Comparison of ENCODE assay signal across 8 cellular contexts in the genomic region with DNA sequence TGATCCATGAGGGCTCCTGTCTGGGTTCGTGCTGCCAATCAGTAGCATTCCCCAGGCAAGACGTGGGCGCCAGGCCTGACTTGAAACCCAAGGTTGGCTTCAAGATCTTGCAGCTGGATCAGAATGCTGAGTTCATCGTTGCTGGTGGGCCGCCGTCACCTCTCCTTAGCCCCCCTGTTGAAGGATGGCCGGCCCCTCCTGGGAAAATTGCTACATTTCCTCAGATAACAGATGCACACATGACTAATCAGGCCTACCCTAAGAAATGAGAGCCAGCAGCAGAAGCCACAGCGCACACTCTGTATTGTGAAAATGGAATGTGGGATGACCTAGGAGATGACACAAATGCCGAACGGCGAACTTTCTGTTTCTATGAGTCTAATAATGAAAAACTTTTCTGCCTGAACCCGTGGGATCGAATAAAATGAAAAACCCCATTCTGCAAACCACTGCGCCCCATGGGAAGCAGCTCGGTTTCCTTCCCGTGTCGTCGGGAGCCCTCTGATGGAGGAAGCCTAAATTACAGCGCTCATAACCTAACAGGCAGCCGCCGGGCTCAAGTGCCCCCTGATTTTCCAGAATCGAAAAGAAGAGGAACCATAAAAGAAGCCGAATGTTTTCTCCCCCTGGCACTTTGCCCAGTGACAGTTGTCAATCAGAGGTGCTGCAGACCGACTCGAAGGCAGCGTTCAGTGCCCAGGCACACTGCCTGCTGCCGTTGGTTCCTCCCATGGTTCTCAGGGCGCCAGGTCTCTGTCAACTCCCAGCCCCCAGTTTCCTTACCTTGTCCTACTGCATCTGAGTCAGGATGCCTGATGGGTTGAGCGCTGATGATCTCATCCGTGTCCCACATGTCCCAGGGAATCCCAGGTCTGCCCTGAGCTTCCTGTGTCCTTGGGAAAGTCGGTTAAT. TPM values are rescaled to one million over a fixed set of nuclear protein-coding genes. Genes with fewer than 3 reads are reported as not detected.
DNase-seq lines count a peak whose midpoint lies in the region; ATAC-seq lines count a peak whose summit lies in the region.

No MANE protein-coding gene starts in this region.

- H3K27ac Mint-ChIP-seq in activated naive CD8-positive, alpha-beta T cell: peak overlapping the region; percentile 22

- peak; percentile 83 for ATAC-seq in aorta (ENCODE audit: low FRiP score)

- peaks cover 20% of the 10 kb centered on the region for H3K4me1 Mint-ChIP-seq in activated naive CD8-positive, alpha-beta T cell (ENCODE audit: low read depth)

- no peaks in the 10 kb centered on the region for H3K36me3 ChIP-seq in aorta (ENCODE audit: control insufficient read depth in 1 of 2, insufficient read depth in 2 of 2, low read length in 1 of 2)

- H3K27me3 ChIP-seq in aorta (ENCODE audit: control insufficient read depth in 1 of 2, insufficient read depth in 2 of 2, low read length in 1 of 2): no peaks in the 10 kb centered on the region

- intact Hi-C loops in cardiac septum (cut with DNase I) (loop anchor here (1.0 to 10.0 kb wide), 4 partner anchors 46 to 282 kb away; no protein-coding TSS in a partner anchor), aorta (cut with DNase I) (loop anchor here (2.0 to 5.0 kb wide), 3 partner anchors 54 to 86 kb away; no protein-coding TSS in a partner anchor)

- DNase-seq in NCI-H1436 (lab: John Stamatoyannopoulos, UW) (peak; percentile 64), NCI-H1436 treated with DMSO at 0.1 percent for 48 hours (lab: John Stamatoyannopoulos, UW) (no peak), HuH-7 (ENCODE audit: low spot score) (peak; percentile 59), SK-N-DZ (ENCODE audit: low spot score) (peak; percentile 23), cardiac septum (ENCODE audit: low spot score) (peak; percentile 87), retina (peak; percentile 79), aorta (peak; percentile 82 to 88)

- H3K36me3 Mint-ChIP-seq in activated naive CD8-positive, alpha-beta T cell: no peaks in the 10 kb centered on the region

- 30 to 31% methylated on average over 31 of the region's 31 CpGs for WGBS in aorta, 2 donors

- H3K27ac ChIP-seq in aorta (ENCODE audit: low read depth in 1 of 2, low read length in 2 of 2): no peak overlapping the region

- H3K4me3 Mint-ChIP-seq in activated naive CD8-positive, alpha-beta T cell: no peak overlapping the region

- peaks cover 25% of the 10 kb centered on the region for H3K27me3 Mint-ChIP-seq in activated naive CD8-positive, alpha-beta T cell

- H3K9me3 Mint-ChIP-seq in activated naive CD8-positive, alpha-beta T cell (ENCODE audit: low read depth): no peaks in the 10 kb centered on the region

- no peaks in the 10 kb centered on the region for H3K4me1 ChIP-seq in aorta (ENCODE audit: control insufficient read depth in 1 of 2, insufficient read depth in 2 of 2, low read length in 2 of 2)

- H3K4me3 ChIP-seq in aorta (ENCODE audit: low read length in 2 of 2): no peak overlapping the region

- H3K9me3 ChIP-seq in aorta (ENCODE audit: control insufficient read depth, low read length): no peaks in the 10 kb centered on the region

RNA-seq across cellular contexts. Expression of a gene that starts 38.2 kb away (rescaled TPM):
- polyA plus RNA-seq in SK-N-DZ (2014; cell fraction: cytosol; rRNA removed): 1.6 and 1.9 TPM in 2 replicates
- 1.6 and 2.0 TPM in 2 replicates for polyA plus RNA-seq in SK-N-DZ (2014; cell fraction: nucleus; rRNA removed)
- total RNA-seq in cardiac septum: 28.9 TPM
- total RNA-seq in aorta: 10 to 100 TPM; 62.6 to 65.4 TPM
- polyA plus RNA-seq in aorta: 10 to 100 TPM in 1 of 2 donors, 1 to 10 TPM in 1; 4.8 to 17.9 TPM
